In genomic region chr3:14397531-14397930, GRCh38 we compare ENCODE assay signal across 11 cellular contexts. TPM values are rescaled to one million over a fixed set of nuclear protein-coding genes. Genes with fewer than 3 reads are reported as not detected.
DNase-seq lines count a peak whose midpoint lies in the region; ATAC-seq lines count a peak whose summit lies in the region.
"Had no signal": no experiment of that assay in that cellular context is flagged by ENCODE, and none has a peak within 500 bp of the region (broad histone marks: within the 10 kb centered on the region; RNA-seq: fewer than 3 reads in every experiment).

No MANE protein-coding gene starts in this region.

- peaks cover 11 to 27% (median 18%) of the 10 kb centered on the region in 4 donors for H3K4me1 Mint-ChIP-seq in naive thymus-derived CD8-positive, alpha-beta T cell

- peak overlapping the region in 7 of 10 donors; percentile 3 to 89 (median 66) for H3K27ac Mint-ChIP-seq in naive thymus-derived CD8-positive, alpha-beta T cell
- H3K27ac Mint-ChIP-seq: activated T-helper 1 cell treated with anti-CD3 and anti-CD28 coated beads, Interleukin-12 subunit alpha, Interleukin-12 subunit beta, Interleukin-2, Interleukin-4 antibody, amounts not matched to agents 30 ng/mL and 10 ng/mL and 1 ng/mL, durations not matched to agents 14 hours and 24 hours and 36 hours had no signal

- H3K9me3 Mint-ChIP-seq in naive thymus-derived CD8-positive, alpha-beta T cell, result no peaks in the 10 kb centered on the region
- H3K9me3 Mint-ChIP-seq: activated T-helper 1 cell treated with anti-CD3 and anti-CD28 coated beads, Interleukin-12 subunit alpha, Interleukin-12 subunit beta, Interleukin-2, Interleukin-4 antibody, amounts not matched to agents 30 ng/mL and 10 ng/mL and 1 ng/mL, durations not matched to agents 14 hours and 24 hours and 36 hours had no signal

- H3K4me3 Mint-ChIP-seq in naive thymus-derived CD8-positive, alpha-beta T cell, result no peak overlapping the region
- H3K4me3 Mint-ChIP-seq: activated T-helper 1 cell treated with anti-CD3 and anti-CD28 coated beads, Interleukin-12 subunit alpha, Interleukin-12 subunit beta, Interleukin-2, Interleukin-4 antibody, amounts not matched to agents 30 ng/mL and 10 ng/mL and 1 ng/mL, durations not matched to agents 14 hours and 24 hours and 36 hours had no signal

- peak; percentile 76 for DNase-seq in CD1c-positive myeloid dendritic cell (ENCODE audit: extremely low spot score)
- peak; percentile 14 for DNase-seq in GDM1 (lab: John Stamatoyannopoulos, UW)
- DNase-seq in SKM-1 (lab: John Stamatoyannopoulos, UW; ENCODE audit: unreplicated experiment), result peak; percentile 29
- DNase-seq in naive thymus-derived CD8-positive, alpha-beta T cell, result no peak
- DNase-seq: COR-L47, NCI-H526 treated with DMSO at 0.1 percent for 48 hours, Right ventricle myocardium superior had no signal

- no peak for ATAC-seq in naive thymus-derived CD8-positive, alpha-beta T cell
- ATAC-seq in GM18861 (IDR thresholded peaks at IDR 0.05; ENCODE audit: unreplicated experiment) (no peak), GM21528 (IDR thresholded peaks at IDR 0.05; ENCODE audit: low FRiP score, unreplicated experiment) (no peak), GM21381 (IDR thresholded peaks at IDR 0.05; ENCODE audit: unreplicated experiment) (no peak)

- POLR2A ChIA-PET in naive thymus-derived CD8-positive, alpha-beta T cell (lab: Charles Lee), result no interaction called here

- H3K36me3 Mint-ChIP-seq in naive thymus-derived CD8-positive, alpha-beta T cell, result no peaks in the 10 kb centered on the region

- H3K27me3 Mint-ChIP-seq in naive thymus-derived CD8-positive, alpha-beta T cell, result no peaks in the 10 kb centered on the region

RNA-seq across cellular contexts. Expression of gene SLC6A6, which starts 4.9 kb away (rescaled TPM):
- 10 to 100 TPM; 43.1 to 43.7 TPM for total RNA-seq in naive thymus-derived CD8-positive, alpha-beta T cell
- polyA plus RNA-seq in naive thymus-derived CD8-positive, alpha-beta T cell, result 1 to 10 TPM; 2.1 to 5.0 (median 3.0) TPM

Comparison
In these comparisons a context has a peak if more than half of its experiments do, and no peak if none do; other contexts are left out.
1. DNase-seq: peak in CD1c-positive myeloid dendritic cell (single experiment), GDM1 (single experiment) and SKM-1 (single experiment); none in naive thymus-derived CD8-positive, alpha-beta T cell (0 of 10).